Comparison of ENCODE assay signal across 30 cellular contexts in the genomic region with DNA sequence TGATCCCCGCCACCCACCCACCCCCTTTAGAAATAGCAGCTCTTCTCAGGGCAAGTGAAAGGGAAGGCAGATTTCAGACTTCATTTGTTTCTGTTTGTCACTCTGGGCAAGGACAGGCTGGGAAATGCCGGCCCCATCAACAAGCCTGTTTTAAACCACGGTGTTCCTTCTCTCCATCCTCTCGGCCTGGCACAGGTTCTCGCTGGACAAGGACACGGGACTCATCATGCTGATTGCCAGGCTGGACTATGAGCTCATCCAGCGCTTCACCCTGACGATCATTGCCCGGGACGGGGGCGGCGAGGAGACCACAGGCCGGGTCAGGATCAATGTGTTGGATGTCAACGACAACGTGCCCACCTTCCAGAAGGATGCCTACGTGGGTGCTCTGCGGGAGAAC. TPM values are rescaled to one million over a fixed set of nuclear protein-coding genes. Genes with fewer than 3 reads are reported as not detected.
"Had no signal": no experiment of that assay in that cellular context is flagged by ENCODE, and none has a peak within 500 bp of the region (broad histone marks: within the 10 kb centered on the region; RNA-seq: fewer than 3 reads in every experiment).

No MANE protein-coding gene starts in this region.

- FAIRE-seq: colon, endometrium, islet of Langerhans, keratinocyte had no signal

- H3K4me1 ChIP-seq: esophagus squamous epithelium, left lung had no signal

- H3K36me3 ChIP-seq: esophagus squamous epithelium, gastrocnemius medialis, heart right ventricle, left lung, lower lobe of right lung had no signal

- H3K4me3 ChIP-seq: coronary artery, esophagus squamous epithelium, gastrocnemius medialis, heart right ventricle, left lung, lower lobe of right lung, mucosa of descending colon had no signal

- H3K27ac ChIP-seq: coronary artery, epithelial cell of prostate, esophagus squamous epithelium, gastrocnemius medialis, left lung, lower lobe of right lung had no signal

- DNase-seq: effector CD8-positive, alpha-beta T cell; effector memory CD8-positive, alpha-beta T cell; endodermal cell; erythroblast; esophagus squamous epithelium; foreskin fibroblast; foreskin melanocyte; gastrocnemius medialis; glutamatergic neuron; head of caudate nucleus; heart right ventricle; hippocampal formation; left cardiac atrium; left ventricle myocardium superior; lower lobe of right lung; mesenchymal stem cell; mucosa of descending colon; naive B cell had no signal

- H3K27me3 ChIP-seq: esophagus squamous epithelium, gastrocnemius medialis, heart right ventricle, left lung had no signal

- H3K9me3 ChIP-seq: esophagus squamous epithelium, gastrocnemius medialis, heart right ventricle, left lung, lower lobe of right lung, mucosa of descending colon had no signal

- ATAC-seq: effector memory CD8-positive, alpha-beta T cell; esophagus mucosa; gastrocnemius medialis; heart right ventricle; left cardiac atrium; left lung; left ventricle myocardium superior; lower lobe of right lung; mucosa of descending colon had no signal

RNA-seq across cellular contexts. Expression of a gene that starts 42.3 kb away (rescaled TPM):
- total RNA-seq: dermis microvascular lymphatic vessel endothelial cell, esophagus mucosa, gastrocnemius medialis, glomerular endothelial cell, kidney epithelial cell, lung microvascular endothelial cell had no signal
- polyA plus RNA-seq: keratinocyte had no signal
